ENCODE assay signal across 20 cellular contexts in the genomic region with DNA sequence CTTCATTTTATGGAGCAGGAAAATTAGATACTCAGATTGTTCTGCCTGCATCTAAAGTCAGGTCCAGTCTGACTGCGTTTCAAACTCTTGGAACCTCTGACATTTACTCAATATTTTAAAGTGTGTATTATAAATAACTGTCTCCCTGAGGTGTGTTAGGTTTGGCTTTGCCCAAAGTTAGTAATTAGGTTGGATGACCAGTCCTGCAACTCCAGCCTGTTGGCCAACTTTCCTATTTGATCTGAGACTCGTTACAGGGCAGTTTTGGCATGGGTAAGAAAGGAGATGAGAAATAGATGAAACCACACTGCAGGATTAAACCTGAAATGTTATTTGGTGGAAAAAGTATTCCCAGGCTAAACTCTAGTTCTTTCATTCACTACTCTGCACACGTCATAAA.
"Had no signal": no experiment of that assay in that cellular context is flagged by ENCODE, and none has a peak within 500 bp of the region (broad histone marks: within the 10 kb centered on the region; RNA-seq: fewer than 3 reads in every experiment).

No MANE protein-coding gene starts in this region.

- H3K4me1 ChIP-seq: heart left ventricle, left lung, lower lobe of right lung, tibial artery, upper lobe of left lung, uterus had no signal

- H3K27me3 ChIP-seq: dorsolateral prefrontal cortex, heart left ventricle, left lung, neutrophil, tibial artery, upper lobe of left lung, uterus had no signal

- H3K27ac ChIP-seq: coronary artery, dorsolateral prefrontal cortex, heart left ventricle, left lung, lower lobe of right lung, neutrophil, tibial artery, upper lobe of left lung, uterus had no signal

- H3K9me3 ChIP-seq: heart left ventricle, left lung, lower lobe of right lung, neutrophil, tibial artery, upper lobe of left lung, uterus had no signal

- H3K4me3 ChIP-seq: coronary artery, dorsolateral prefrontal cortex, heart left ventricle, left lung, lower lobe of right lung, tibial artery, upper lobe of left lung, uterus had no signal

- DNase-seq: dorsolateral prefrontal cortex; effector CD8-positive, alpha-beta T cell; heart left ventricle; hypothalamus; left lung; lower lobe of right lung; midbrain; naive B cell; nephron progenitor cell; posterior cingulate gyrus; right cardiac atrium; stimulated activated CD4-positive, alpha-beta T cell treated with anti-CD3 and anti-CD28 coated beads, Interleukin-4, amount 100 ng/mL, for 1 hour; stimulated activated CD8-positive, alpha-beta memory T cell treated with anti-CD3 and anti-CD28 coated beads, Interleukin-4, amount 100 ng/mL, for 48 hours; tibial artery; upper lobe of left lung; uterus had no signal

- ATAC-seq: esophagus mucosa; heart left ventricle; lower lobe of right lung; stimulated activated effector memory CD8-positive, alpha-beta T cell treated with anti-CD3 and anti-CD28 coated beads, Interleukin-12 subunit alpha, Interleukin-12 subunit beta, amount 100 ng/mL, for 72 hours had no signal

- H3K36me3 ChIP-seq: heart left ventricle, left lung, lower lobe of right lung, neutrophil, tibial artery, upper lobe of left lung, uterus had no signal
